ENCODE assay signal across 18 cellular contexts in genomic region chr3:134647902-134648760, GRCh38. TPM values are rescaled to one million over a fixed set of nuclear protein-coding genes. Genes with fewer than 3 reads are reported as not detected.
DNase-seq lines count a peak whose midpoint lies in the region; ATAC-seq and TF ChIP-seq lines count a peak whose summit lies in the region.
"Had no signal": no experiment of that assay in that cellular context is flagged by ENCODE, and none has a peak within 500 bp of the region (broad histone marks: within the 10 kb centered on the region; RNA-seq: fewer than 3 reads in every experiment).

No MANE protein-coding gene starts in this region.

- H3K27ac Mint-ChIP-seq in endodermal cell (no peak overlapping the region), progenitor cell of endocrine pancreas (no peak overlapping the region)
- H3K27ac Mint-ChIP-seq: CD4-positive, alpha-beta memory T cell; HFFc6 had no signal

- TF ChIP-seq CTCF in right atrium auricular region (IDR thresholded peaks at IDR 0.05) = no peak
- no peak for TF ChIP-seq CTCF in endodermal cell (conservative IDR thresholded peaks at IDR 0.05)
- TF ChIP-seq CTCF in progenitor cell of endocrine pancreas (IDR thresholded peaks at IDR 0.05; ENCODE audit: unreplicated experiment) = no peak
- no peak for TF ChIP-seq CTCF in colonic mucosa (IDR thresholded peaks at IDR 0.05)
- no peak for TF ChIP-seq CTCF in lower lobe of right lung (IDR thresholded peaks at IDR 0.05)

- no peak overlapping the region for H3K9ac ChIP-seq in endodermal cell (ENCODE audit: extremely low read depth, low read length, poor library complexity, severe bottlenecking)
- H3K9ac ChIP-seq in colonic mucosa (ENCODE audit: low read depth in 2 of 2, low read length in 2 of 2) = no peak overlapping the region

- H3K9me3 ChIP-seq in right atrium auricular region (no peaks in the 10 kb centered on the region), endodermal cell (ENCODE audit: control insufficient read depth, low read length) (no peaks in the 10 kb centered on the region), colonic mucosa (no peaks in the 10 kb centered on the region), lower lobe of right lung (no peaks in the 10 kb centered on the region)
- H3K9me3 ChIP-seq: BE2C had no signal

- ATAC-seq in left cardiac atrium (no peak), HG02678 (IDR thresholded peaks at IDR 0.05; ENCODE audit: unreplicated experiment) (no peak), lower lobe of right lung (no peak), GM18517 (IDR thresholded peaks at IDR 0.05; ENCODE audit: unreplicated experiment) (no peak)
- ATAC-seq: HepG2 had no signal

- H3K36me3 Mint-ChIP-seq in endodermal cell (ENCODE audit: low read depth) = no peaks in the 10 kb centered on the region
- no peaks in the 10 kb centered on the region for H3K36me3 Mint-ChIP-seq in progenitor cell of endocrine pancreas (ENCODE audit: insufficient read depth)
- H3K36me3 Mint-ChIP-seq: CD4-positive, alpha-beta memory T cell had no signal

- H3K27ac ChIP-seq in right atrium auricular region (no peak overlapping the region), endodermal cell (ENCODE audit: low read depth, low read length) (no peak overlapping the region), colonic mucosa (no peak overlapping the region), lower lobe of right lung (no peak overlapping the region)
- H3K27ac ChIP-seq: C4-2B had no signal

- H3K4me3 Mint-ChIP-seq in endodermal cell = no peak overlapping the region
- no peak overlapping the region for H3K4me3 Mint-ChIP-seq in progenitor cell of endocrine pancreas (ENCODE audit: low read depth)
- H3K4me3 Mint-ChIP-seq: CD4-positive, alpha-beta memory T cell; HFFc6 had no signal

- intact Hi-C loops in left cardiac atrium (cut with DNase I) = no loop called here
- intact Hi-C loops in colonic mucosa (cut with DNase I) = no loop called here
- intact Hi-C loops in lower lobe of right lung (cut with DNase I) = no loop called here

- H3K36me3 ChIP-seq in right atrium auricular region = no peaks in the 10 kb centered on the region
- no peaks in the 10 kb centered on the region for H3K36me3 ChIP-seq in endodermal cell (ENCODE audit: control insufficient read depth, insufficient read depth, low read length)
- H3K36me3 ChIP-seq in colonic mucosa = no peaks in the 10 kb centered on the region
- no peaks in the 10 kb centered on the region for H3K36me3 ChIP-seq in lower lobe of right lung
- H3K36me3 ChIP-seq: BE2C had no signal

- H3K4me1 Mint-ChIP-seq in endodermal cell (peaks cover 7% of the 10 kb centered on the region), progenitor cell of endocrine pancreas (ENCODE audit: low read depth) (peaks cover 3% of the 10 kb centered on the region)

- peak; percentile 32 for DNase-seq in right atrium auricular region (ENCODE audit: low spot score)
- DNase-seq in left cardiac atrium = no peak
- DNase-seq in endodermal cell = peak; percentile 30
- DNase-seq in progenitor cell of endocrine pancreas (ENCODE audit: low spot score, unreplicated experiment) = peak; percentile 8
- DNase-seq in colonic mucosa = no peak
- no peak for DNase-seq in lower lobe of right lung
- DNase-seq: BE2C; CD4-positive, alpha-beta memory T cell; COR-L47; DND-41; GDM1; GOT3; HCEC 1CT; HFFc6 had no signal

- peaks cover 0 to 24% of the 10 kb centered on the region in 2 donors for H3K4me1 ChIP-seq in right atrium auricular region
- peaks cover 5% of the 10 kb centered on the region for H3K4me1 ChIP-seq in endodermal cell (ENCODE audit: control insufficient read depth, insufficient read depth, low read length)
- no peaks in the 10 kb centered on the region for H3K4me1 ChIP-seq in colonic mucosa
- peaks cover 17% of the 10 kb centered on the region for H3K4me1 ChIP-seq in lower lobe of right lung
- H3K4me1 ChIP-seq: BE2C had no signal

- H3K9me3 Mint-ChIP-seq in endodermal cell (no peaks in the 10 kb centered on the region), progenitor cell of endocrine pancreas (ENCODE audit: low read depth) (no peaks in the 10 kb centered on the region)
- H3K9me3 Mint-ChIP-seq: CD4-positive, alpha-beta memory T cell; HFFc6 had no signal

- 88 to 92% methylated on average over 14 to 15 of the region's 15 CpGs for WGBS in endodermal cell (ENCODE audit: insufficient coverage in 1 of 2, insufficient read length in 1 of 2), 2 experiments

- H3K27me3 ChIP-seq in right atrium auricular region (no peaks in the 10 kb centered on the region), endodermal cell (ENCODE audit: control insufficient read depth, insufficient read depth, low read length, poor library complexity, severe bottlenecking) (peaks cover 96% of the 10 kb centered on the region), colonic mucosa (peaks cover 12% of the 10 kb centered on the region), lower lobe of right lung (ENCODE audit: low read depth) (peaks cover 15% of the 10 kb centered on the region)

- H3K4me3 ChIP-seq in right atrium auricular region (no peak overlapping the region), endodermal cell (ENCODE audit: low read length) (no peak overlapping the region), colonic mucosa (no peak overlapping the region), lower lobe of right lung (no peak overlapping the region)

- H3K27me3 Mint-ChIP-seq in endodermal cell (ENCODE audit: insufficient read depth) = peaks cover 96% of the 10 kb centered on the region
- H3K27me3 Mint-ChIP-seq in progenitor cell of endocrine pancreas = peaks cover 65% of the 10 kb centered on the region

RNA-seq across cellular contexts. Expression of gene KY, which starts 2.7 kb away (rescaled TPM):
- total RNA-seq in right atrium auricular region (under 1 TPM; 0.33 to 0.59 TPM), left cardiac atrium (under 1 TPM in 1 of 2 donors, not detected in 1; 0.21 TPM), endodermal cell (not detected), progenitor cell of endocrine pancreas (not detected in 2 replicates), colonic mucosa (under 1 TPM; 0.32 to 0.44 TPM), lower lobe of right lung (0.24 TPM)
- polyA plus RNA-seq in endodermal cell (2013, experiment 1 of 2) = 0.14 TPM
- polyA plus RNA-seq in endodermal cell (2013, experiment 2 of 2) = not detected
- total RNA-seq: CD4-positive, alpha-beta memory T cell; HepG2 had no signal
- polyA plus RNA-seq: CD4-positive, alpha-beta memory T cell; HepG2 had no signal

Comparison
In these comparisons a context has a peak if more than half of its experiments do, and no peak if none do; other contexts are left out.
1. DNase-seq: peak in right atrium auricular region (single experiment), endodermal cell (single experiment) and progenitor cell of endocrine pancreas (single experiment); none in left cardiac atrium (single experiment), colonic mucosa (single experiment) and lower lobe of right lung (single experiment).